In genomic region chr16:88387941-88388627, GRCh38 we compare ENCODE assay signal across 11 cellular contexts. TPM values are rescaled to one million over a fixed set of nuclear protein-coding genes. Genes with fewer than 3 reads are reported as not detected.
DNase-seq lines count a peak whose midpoint lies in the region; ATAC-seq, FAIRE-seq and TF ChIP-seq lines count a peak whose summit lies in the region.
"Had no signal": no experiment of that assay in that cellular context is flagged by ENCODE, and none has a peak within 500 bp of the region (broad histone marks: within the 10 kb centered on the region; RNA-seq: fewer than 3 reads in every experiment).

No MANE protein-coding gene starts in this region.

- H3K4me3 Mint-ChIP-seq in CD14-positive monocyte = no peak overlapping the region

- no peak overlapping the region for H3K9ac ChIP-seq in HepG2 (ENCODE audit: insufficient read depth, low read depth, low read length)

- no peak for TF ChIP-seq CTCF in coronary artery (IDR thresholded peaks at IDR 0.05)
- no peak for TF ChIP-seq CTCF in HepG2 (CRISPR knock-in tag; IDR thresholded peaks at IDR 0.05)
- TF ChIP-seq CTCF in CD14-positive monocyte (IDR thresholded peaks at IDR 0.05) = no peak

- in situ Hi-C loops in HepG2 (cut with HindIII; ENCODE audit: extremely low pct_ligation_motif_present, low pct_unique_long_range_greater_than_20kb) = no loop called here

- TF ChIP-seq RAD21 in HepG2 (CRISPR knock-in tag; IDR thresholded peaks at IDR 0.05) = no peak

- H3K27me3 Mint-ChIP-seq in CD14-positive monocyte (ENCODE audit: low read depth in 3 of 3) = peaks cover 28 to 51% (median 38%) of the 10 kb centered on the region in 3 donors

- WGBS in HepG2 (ENCODE audit: low lambda C conversion rate) = 27% methylated on average over 19 of the region's 27 CpGs

- peak overlapping the region in 1 of 7 donors; percentile 48 for H3K27ac Mint-ChIP-seq in CD14-positive monocyte

- peaks cover 6% of the 10 kb centered on the region; the same call in 1 of the 2 replicates for H3K4me1 ChIP-seq in HepG2 (ENCODE audit: insufficient read depth, low read length)

- FAIRE-seq in HepG2 (lab: Jason Lieb, UNC) = no peak
- FAIRE-seq: islet of Langerhans had no signal

- peak overlapping the region; percentile 38 for H3K4me3 ChIP-seq in coronary artery
- H3K4me3 ChIP-seq in HepG2 (replicated peaks in 1 of 3; ENCODE audit: insufficient read depth in 1 of 3, low read depth in 2 of 3, low read length in 3 of 3) = peak overlapping the region in 1 of 3 experiments; percentile 9; a peak in 1 of 6 replicates

- no peaks in the 10 kb centered on the region for H3K9me3 ChIP-seq in HepG2 (ENCODE audit: low read length)

- H3K27ac ChIP-seq in coronary artery (peak overlapping the region; percentile 48 to 92), HepG2 (ENCODE audit: extremely low read length, insufficient read depth, low read length) (no peak overlapping the region), substantia nigra (ENCODE audit: low read depth, low read length, poor library complexity, severe bottlenecking) (no peak overlapping the region)

- H4K20me1 ChIP-seq in HepG2 (ENCODE audit: insufficient read depth, low read length) = no peaks in the 10 kb centered on the region

- TF ChIP-seq EP300 in HepG2 (IDR thresholded peaks at IDR 0.05; ENCODE audit: low read depth in 2 of 2, low read length in 2 of 2) = no peak
- no peak for TF ChIP-seq EP300 in HepG2 (CRISPR knock-in tag; IDR thresholded peaks at IDR 0.05; ENCODE audit: borderline replicate concordance)

- H3K36me3 Mint-ChIP-seq in CD14-positive monocyte = no peaks in the 10 kb centered on the region

- peaks cover 54 to 95% of the 10 kb centered on the region in 2 experiments for H3K27me3 ChIP-seq in HepG2 (ENCODE audit: control insufficient read depth in 1 of 2, insufficient read depth in 2 of 2, low read length in 2 of 2)

- H3K4me1 Mint-ChIP-seq in CD14-positive monocyte = peaks cover 9% of the 10 kb centered on the region

- POLR2A ChIA-PET in HepG2 (lab: Yijun Ruan, JAX) = no interaction called here

- no peaks in the 10 kb centered on the region for H3K79me2 ChIP-seq in HepG2 (ENCODE audit: insufficient read depth, low read length)

- TF ChIP-seq POLR2A in HepG2 (IDR thresholded peaks at IDR 0.05; ENCODE audit: insufficient read depth in 1 of 2, low read depth in 2 of 2, low read length in 2 of 2) = no peak

- ATAC-seq in HepG2 (peak; percentile 54), HG02798 (IDR thresholded peaks at IDR 0.05; ENCODE audit: poor library complexity, unreplicated experiment) (no peak), HG03108 (IDR thresholded peaks at IDR 0.05; ENCODE audit: unreplicated experiment) (no peak)

- BruUV-seq in HepG2 (replicated peaks; lab: Mats Ljungman, UMichigan) = no TSS peak

- H3K9me3 Mint-ChIP-seq in CD14-positive monocyte = peaks cover 0 to 11% (median 0%) of the 10 kb centered on the region in 7 donors

- no peak overlapping the region for H3K4me2 ChIP-seq in HepG2 (ENCODE audit: low read depth, low read length)

- no peaks in the 10 kb centered on the region for H3K36me3 ChIP-seq in HepG2 (replicated peaks in 1 of 2; ENCODE audit: control insufficient read depth in 1 of 2, insufficient read depth in 2 of 2, low read length in 2 of 2)

- no peak overlapping the region for H2AFZ ChIP-seq in HepG2 (ENCODE audit: low read length)

- CTCF ChIA-PET in HepG2 (lab: Yijun Ruan, JAX; ENCODE audit: low intra/inter-chr PET ratio, low total read pairs) = no interaction called here

- intact Hi-C loops in HepG2 (cut with micrococcal nuclease; ENCODE audit: unreplicated experiment) (no loop called here), CD14-positive monocyte (cut with micrococcal nuclease) (no loop called here)

- DNase-seq in LHCN-M2 (ENCODE audit: low read depth) = peak; percentile 50
- DNase-seq in coronary artery (ENCODE audit: low spot score) = peak; percentile 86
- peak; percentile 30 for DNase-seq in HepG2 (ENCODE audit: low spot score)
- peak in 43 of 49 donors; percentile 19 to 80 (median 58) for DNase-seq in substantia nigra (lab: John Stamatoyannopoulos, UW)
- no peak for DNase-seq in CD14-positive monocyte (ENCODE audit: low spot score)
- no peak for DNase-seq in COR-L47 (lab: John Stamatoyannopoulos, UW)
- DNase-seq: NCI-H146, SHP77 had no signal

TF ChIP-seq in HepG2, 621 proteins besides CTCF, POLR2A, EP300 and RAD21 (continues in another document):
- no peak for TF ChIP-seq ZNF768 (CRISPR knock-in tag; IDR thresholded peaks at IDR 0.05)
- TF ChIP-seq ZFP36L1 (CRISPR knock-in tag; IDR thresholded peaks at IDR 0.05) = no peak
- no peak for TF ChIP-seq SP2 (CRISPR knock-in tag; IDR thresholded peaks at IDR 0.05)
- TF ChIP-seq ZNF160 (CRISPR knock-in tag; IDR thresholded peaks at IDR 0.05) = no peak
- peak; percentile 92 for TF ChIP-seq HIC2 (CRISPR knock-in tag; IDR thresholded peaks at IDR 0.05; ENCODE audit: low read depth)
- TF ChIP-seq DR1 (CRISPR knock-in tag; IDR thresholded peaks at IDR 0.05) = no peak
- TF ChIP-seq ELF3 (CRISPR knock-in tag; IDR thresholded peaks at IDR 0.05) = peak; percentile 92
- no peak for TF ChIP-seq ZFAT (CRISPR knock-in tag; conservative IDR thresholded peaks at IDR 0.05)
- TF ChIP-seq HNRNPL (IDR thresholded peaks at IDR 0.05; ENCODE audit: low read depth, low read length) = peak; percentile 96
- TF ChIP-seq ELF1 (CRISPR knock-in tag; IDR thresholded peaks at IDR 0.05) = peak; percentile 86
- no peak for TF ChIP-seq ZNF18 (CRISPR knock-in tag; IDR thresholded peaks at IDR 0.05; ENCODE audit: insufficient replicate concordance)
- TF ChIP-seq E2F2 (CRISPR knock-in tag; IDR thresholded peaks at IDR 0.05; ENCODE audit: borderline replicate concordance) = no peak
- no peak for TF ChIP-seq ZNF660 (CRISPR knock-in tag; IDR thresholded peaks at IDR 0.05; ENCODE audit: borderline replicate concordance, low read depth)
- 0 out of 2 replicates have a peak, but pooled peaks have one; percentile 59 for TF ChIP-seq ZNF547 (CRISPR knock-in tag; IDR thresholded peaks at IDR 0.05)

RNA-seq across cellular contexts. Expression of gene ZNF469, which starts 5.3 kb away (rescaled TPM):
- total RNA-seq in LHCN-M2 (2014; rRNA removed) (0.38 and 0.46 TPM in 2 replicates), HepG2 (2016; rRNA removed; fragmentation: Illumina TruSeq; extraction: Trizol) (not detected in 2 replicates)
- 4.2 TPM for polyA plus RNA-seq in LHCN-M2 (2012)
- total RNA-seq in HepG2 (2016; cell fraction: cytosol; rRNA removed; fragmentation: Illumina TruSeq; extraction: Trizol; ENCODE audit: low read depth) = not detected in 2 replicates
- not detected in 2 replicates for total RNA-seq in HepG2 (2016; cell fraction: insoluble cytoplasmic fraction; rRNA removed; fragmentation: Illumina TruSeq; extraction: Trizol)
- not detected in 2 replicates for total RNA-seq in HepG2 (2016; cell fraction: membrane; rRNA removed; fragmentation: Illumina TruSeq; extraction: Trizol)
- not detected in 2 replicates for total RNA-seq in HepG2 (2016; cell fraction: nucleus; rRNA removed; fragmentation: Illumina TruSeq; extraction: Trizol)
- polyA plus RNA-seq in HepG2 (2011; rRNA removed) (not detected in 2 replicates), CD14-positive monocyte (under 1 TPM; 0.02 to 0.10 TPM)
- not detected in 2 replicates for polyA plus RNA-seq in HepG2 (2011; cell fraction: cytosol; rRNA removed)
- 0.02 TPM in 1 of 2 replicates, not detected in the other for polyA plus RNA-seq in HepG2 (2011; cell fraction: nucleus; rRNA removed)
- not detected in 2 replicates for polyA plus RNA-seq in HepG2 (2012)
- polyA plus RNA-seq in HepG2 (2016; cell fraction: cytosol; fragmentation: Illumina TruSeq; extraction: Trizol; ENCODE audit: low read depth) = not detected in 2 replicates
- polyA plus RNA-seq in HepG2 (2016; cell fraction: insoluble cytoplasmic fraction; fragmentation: Illumina TruSeq; extraction: Trizol; ENCODE audit: low read depth) = not detected in 2 replicates
- not detected in 2 replicates for polyA plus RNA-seq in HepG2 (2016; cell fraction: membrane; fragmentation: Illumina TruSeq; extraction: Trizol; ENCODE audit: low read depth)
- polyA plus RNA-seq in HepG2 (2016; cell fraction: nucleus; fragmentation: Illumina TruSeq; extraction: Trizol; ENCODE audit: insufficient read depth, low read depth) = not detected in 2 replicates
- not detected in 2 replicates for polyA minus RNA-seq in HepG2 (2011; rRNA and poly(A)+ RNA removed; ENCODE audit: low replicate concordance)
- not detected in 2 replicates for polyA minus RNA-seq in HepG2 (2011; cell fraction: cytosol; rRNA and poly(A)+ RNA removed)
- not detected in 2 replicates for polyA minus RNA-seq in HepG2 (2011; cell fraction: nucleus; rRNA and poly(A)+ RNA removed)

Comparison
In these comparisons a context has a peak if more than half of its experiments do, and no peak if none do; other contexts are left out.
1. DNase-seq: peak in LHCN-M2 (single experiment), coronary artery (single experiment), HepG2 (single experiment) and substantia nigra (43 of 49); none in CD14-positive monocyte (single experiment) and COR-L47 (single experiment).
2. H3K27ac ChIP-seq: peak in coronary artery (2 of 2); none in HepG2 (single experiment) and substantia nigra (single experiment).